8 cellular contexts compared by ENCODE assay signal in genomic region chr9:133792721-133793470, GRCh38. TPM values are rescaled to one million over a fixed set of nuclear protein-coding genes. Genes with fewer than 3 reads are reported as not detected.
DNase-seq lines count a peak whose midpoint lies in the region; ATAC-seq and TF ChIP-seq lines count a peak whose summit lies in the region.

No MANE protein-coding gene starts in this region.

- peak; percentile 85 for TF ChIP-seq CTCF in Loucy (conservative IDR thresholded peaks at IDR 0.05; ENCODE audit: low read length)
- TF ChIP-seq CTCF in coronary artery (IDR thresholded peaks at IDR 0.05), result peak; percentile 95
- peak; percentile 92 for TF ChIP-seq CTCF in liver (IDR thresholded peaks at IDR 0.05; ENCODE audit: low read depth, low read length, missing input control)

- TF ChIP-seq RAD21 in liver (IDR thresholded peaks at IDR 0.05), result peak; percentile 92 to 97

- H3K4me3 ChIP-seq in Loucy (ENCODE audit: low read length, poor library complexity, severe bottlenecking) (no peak overlapping the region), coronary artery (peak overlapping the region; percentile 58), liver (ENCODE audit: low read depth in 1 of 3, low read length in 3 of 3) (no peak overlapping the region)

- peak; percentile 70 for ATAC-seq in GM19438 (IDR thresholded peaks at IDR 0.05; ENCODE audit: low read depth, unreplicated experiment)

- 0 out of 2 replicates have a peak, but pooled peaks cover 2% of the 10 kb centered on the region for H3F3A ChIP-seq in Loucy (ENCODE audit: low read depth)

- no peak overlapping the region for H3K4me2 ChIP-seq in Loucy (ENCODE audit: low read depth, low read length, poor library complexity, severe bottlenecking)

- H3K27ac ChIP-seq in coronary artery (no peak overlapping the region), liver (ENCODE audit: low read depth in 1 of 2, low read length in 2 of 2) (no peak overlapping the region)

- H2AFZ ChIP-seq in Loucy (ENCODE audit: low read length), result no peak overlapping the region

- H3K9ac ChIP-seq in Loucy (ENCODE audit: low read depth, low read length, poor library complexity, severe bottlenecking) (no peak overlapping the region), liver (ENCODE audit: low read depth in 1 of 2, low read length in 2 of 2) (no peak overlapping the region)

- no peaks in the 10 kb centered on the region for H3K27me3 ChIP-seq in Loucy (ENCODE audit: insufficient read depth, low read length, poor library complexity, severe bottlenecking)
- H3K27me3 ChIP-seq in liver (ENCODE audit: control insufficient read depth in 4 of 4, insufficient read depth in 4 of 4, low read length in 3 of 4), result no peaks in the 10 kb centered on the region

- H3K4me1 ChIP-seq in Loucy (ENCODE audit: insufficient read depth, low read length, poor library complexity, severe bottlenecking) (peaks cover 24% of the 10 kb centered on the region), liver (ENCODE audit: control insufficient read depth in 4 of 4, insufficient read depth in 4 of 4, low read length in 3 of 4) (peaks cover 9 to 35% (median 26%) of the 10 kb centered on the region in 4 donors)

- peak; percentile 36 for DNase-seq in COLO668 (lab: John Stamatoyannopoulos, UW; ENCODE audit: unreplicated experiment)
- peak; percentile 25 to 38 for DNase-seq in activated CD4-positive, alpha-beta T cell treated with anti-CD3 and anti-CD28 coated beads for 4 hours
- peak; percentile 85 for DNase-seq in coronary artery (ENCODE audit: low spot score)
- peak in 2 of 3 donors; percentile 17 to 28 for DNase-seq in stimulated activated CD4-positive, alpha-beta T cell treated with anti-CD3 and anti-CD28 coated beads, TNF-alpha, amount 100 ng/mL, for 1 hour (ENCODE audit: low read depth in 3 of 3, low spot score in 1 of 3)
- no peak for DNase-seq in DMS153 (lab: John Stamatoyannopoulos, UW)

- H3K9me2 ChIP-seq in Loucy (replicated peaks; ENCODE audit: low read depth, low read length), result no peaks in the 10 kb centered on the region

- H3K9me3 ChIP-seq in Loucy (ENCODE audit: insufficient read depth, low read depth, low read length), result no peaks in the 10 kb centered on the region
- no peaks in the 10 kb centered on the region for H3K9me3 ChIP-seq in liver (ENCODE audit: control insufficient read depth in 4 of 4, low read length in 3 of 4)

- H4K20me1 ChIP-seq in Loucy (ENCODE audit: insufficient read depth, low read length, poor library complexity, severe bottlenecking), result no peaks in the 10 kb centered on the region

- H3K79me2 ChIP-seq in Loucy (ENCODE audit: insufficient read depth, low read length), result no peaks in the 10 kb centered on the region

- WGBS in liver, result 28% methylated on average over 22 of the region's 22 CpGs

- H3K36me3 ChIP-seq in Loucy (ENCODE audit: insufficient read depth, low read length) (peaks cover 6% of the 10 kb centered on the region; the same call in 1 of the 2 replicates), liver (ENCODE audit: control insufficient read depth in 4 of 4, insufficient read depth in 3 of 4, low read depth in 1 of 4, low read length in 3 of 4) (peaks cover 6 to 33% (median 7%) of the 10 kb centered on the region in 4 donors)

TF ChIP-seq in liver, 16 proteins besides CTCF, POLR2A, EP300 and RAD21:
- TF ChIP-seq RXRA (IDR thresholded peaks at IDR 0.05), result peak in 1 of 2 donors; percentile 26
- TF ChIP-seq YY1 (IDR thresholded peaks at IDR 0.05), result no peak
- TF ChIP-seq HNF4G (IDR thresholded peaks at IDR 0.05), result no peak
- no peak for TF ChIP-seq FOXA2 (IDR thresholded peaks at IDR 0.05)
- no peak for TF ChIP-seq NR2F2 (IDR thresholded peaks at IDR 0.05)

RNA-seq across cellular contexts. Expression of gene SARDH, which starts 54.7 kb away (rescaled TPM):
- total RNA-seq in liver, result 100 to 1,000 TPM in 1 of 2 donors, 10 to 100 TPM in 1; 53.7 to 291 TPM
- 10 to 100 TPM; 57.1 to 69.7 TPM for polyA plus RNA-seq in liver
